24 cellular contexts compared by ENCODE assay signal in the genomic region with DNA sequence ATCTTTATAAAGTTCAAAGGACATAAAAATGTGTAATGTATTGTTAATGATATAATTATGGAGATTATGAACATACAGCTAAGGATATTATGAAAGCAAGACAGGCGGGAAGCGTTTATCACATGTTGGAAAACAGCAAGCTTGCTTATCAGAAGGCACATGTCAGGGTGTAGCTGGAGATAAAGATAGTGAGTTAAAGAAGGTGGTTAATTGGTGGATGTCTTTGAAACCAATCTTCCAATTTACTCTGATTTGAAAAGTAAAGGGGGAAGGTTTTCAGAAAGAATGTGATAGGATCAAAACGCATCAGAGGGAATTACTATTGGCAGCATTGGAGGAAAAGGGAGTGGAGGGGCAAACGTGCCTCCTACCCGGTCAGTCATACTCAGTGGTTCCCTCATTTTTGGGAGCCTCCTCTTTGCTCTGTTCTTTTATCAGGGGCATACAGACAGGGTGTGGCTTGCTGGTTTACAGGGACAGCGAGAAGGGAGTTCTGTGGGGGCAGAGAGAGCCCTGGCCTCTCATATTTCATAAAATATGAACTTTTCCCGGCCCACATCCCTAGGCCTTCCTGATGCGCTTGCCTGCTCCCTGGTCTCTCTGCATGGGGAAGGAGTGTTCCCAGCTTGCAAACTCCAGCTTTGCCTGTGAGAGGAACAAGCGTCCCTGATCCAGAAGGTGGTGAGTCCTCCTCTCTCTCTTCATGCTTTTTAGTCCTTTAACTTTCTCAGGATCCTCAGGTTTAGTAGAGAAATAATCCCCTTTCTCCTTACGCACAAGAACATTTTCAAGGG. TPM values are rescaled to one million over a fixed set of nuclear protein-coding genes. Genes with fewer than 3 reads are reported as not detected.
DNase-seq lines count a peak whose midpoint lies in the region; FAIRE-seq and TF ChIP-seq lines count a peak whose summit lies in the region.
"Had no signal": no experiment of that assay in that cellular context is flagged by ENCODE, and none has a peak within 500 bp of the region (broad histone marks: within the 10 kb centered on the region; RNA-seq: fewer than 3 reads in every experiment).

No MANE protein-coding gene starts in this region.

- H2BK20ac ChIP-seq in H1 (ENCODE audit: low read length) = no peak overlapping the region

- intact Hi-C loops in MCF 10A (cut with micrococcal nuclease) = no loop called here

- no peak for TF ChIP-seq CTCF in H1 (IDR thresholded peaks at IDR 0.05; ENCODE audit: control extremely low read depth in 1 of 3, insufficient read depth in 1 of 3, low read depth in 1 of 3, low read length in 3 of 3)
- TF ChIP-seq CTCF in neural progenitor cell (IDR thresholded peaks at IDR 0.05) = no peak
- no peak for TF ChIP-seq CTCF in MCF 10A (IDR thresholded peaks at IDR 0.05; ENCODE audit: unreplicated experiment)

- no peak overlapping the region for H3K23ac ChIP-seq in H1 (ENCODE audit: insufficient read length)

- DNase-seq in CD8-positive, alpha-beta memory T cell = no peak
- DNase-seq in OCI-M2 (lab: John Stamatoyannopoulos, UW; ENCODE audit: unreplicated experiment) (peak; percentile 59), H1 (ENCODE audit: low read depth in 1 of 2, low spot score in 2 of 2) (peak in 1 of 2 experiments; percentile 34), neural progenitor cell (ENCODE audit: low spot score) (no peak), MCF 10A (ENCODE audit: unreplicated experiment) (no peak), KBM-7 (no peak), GM19240 (ENCODE audit: insufficient read length, low spot score) (no peak), glomerular visceral epithelial cell (ENCODE audit: extremely low spot score) (no peak)
- DNase-seq: DMS 273 treated with DMSO at 0.1 percent for 48 hours, GF-D8, NCI-H1930, NCI-H2171, NCI-H446, NCI-H69, SHP77 treated with DMSO at 0.1 percent for 48 hours had no signal

- no peak for TF ChIP-seq EP300 in H1 (IDR thresholded peaks at IDR 0.05; ENCODE audit: borderline replicate concordance in 1 of 2, low read depth in 2 of 2, low read length in 2 of 2)

- no TSS peak for BruUV-seq in MCF 10A (replicated peaks; lab: Mats Ljungman, UMichigan)

- H3K4me3 ChIP-seq in CD8-positive, alpha-beta memory T cell (ENCODE audit: low read length) = no peak overlapping the region
- H3K4me3 ChIP-seq in H1 (ENCODE audit: extremely low read depth in 1 of 4, insufficient read depth in 2 of 4, low read depth in 3 of 4, low read length in 4 of 4) = no peak overlapping the region
- H3K4me3 ChIP-seq in neural progenitor cell = no peak overlapping the region
- H3K4me3 ChIP-seq: BLaER1 had no signal

- H4K5ac ChIP-seq in H1 (ENCODE audit: insufficient read length, low read depth, low read length) = no peak overlapping the region

- H3K18ac ChIP-seq in H1 (ENCODE audit: extremely low read depth, low read length) = no peak overlapping the region

- H2AFZ ChIP-seq in H1 (ENCODE audit: low read length) (no peak overlapping the region), neural progenitor cell (replicated peaks) (peak overlapping the region; percentile 80)

- in situ Hi-C loops in KBM-7 (cut with MboI; ENCODE audit: low pct_unique_long_range_greater_than_20kb, low sequenced_read_pairs) = no loop called here

- no peak overlapping the region for H2BK15ac ChIP-seq in H1 (ENCODE audit: low read length)

- H3K4me1 ChIP-seq in CD8-positive, alpha-beta memory T cell (ENCODE audit: insufficient read depth, low read length) = no peaks in the 10 kb centered on the region
- peaks cover 0 to 3% (median 1%) of the 10 kb centered on the region in 4 experiments; a peak in 1 of 7 replicates for H3K4me1 ChIP-seq in H1 (replicated peaks in 1 of 4; ENCODE audit: control insufficient read depth in 3 of 4, insufficient read depth in 4 of 4, low read length in 3 of 4)
- peaks cover 8% of the 10 kb centered on the region for H3K4me1 ChIP-seq in neural progenitor cell
- H3K4me1 ChIP-seq: BLaER1 had no signal

- FAIRE-seq in H1 (lab: Jason Lieb, UNC) = peak; percentile 36
- FAIRE-seq: GM12891, GM18507, H54 had no signal

- CTCF ChIA-PET in CD8-positive, alpha-beta memory T cell (lab: Charles Lee) = no interaction called here
- CTCF ChIA-PET in H1 (lab: Charles Lee; ENCODE audit: partially characterized antibody) = interaction anchor here (1.0 to 1.2 kb wide), 3 partner anchors 15 to 47 kb away, joined by 3 to 4 read pairs (median 3); no protein-coding TSS in a partner anchor
- CTCF ChIA-PET in MCF 10A (lab: Yijun Ruan, JAX) = interaction anchor here (0.7 kb wide), 1 partner anchor 240 kb away, joined by 3 read pairs; no protein-coding TSS in a partner anchor

- H3K79me1 ChIP-seq in H1 (ENCODE audit: low read depth, low read length) = no peaks in the 10 kb centered on the region

- H3K56ac ChIP-seq in H1 (replicated peaks; ENCODE audit: insufficient read length, low read depth, low read length) = no peak overlapping the region

- peaks cover 6% of the 10 kb centered on the region for H3F3A ChIP-seq in neural progenitor cell (ENCODE audit: low read depth)

- no peak overlapping the region for H3K4me3 Mint-ChIP-seq in CD8-positive, alpha-beta memory T cell
- H3K4me3 Mint-ChIP-seq in neural progenitor cell = no peak overlapping the region
- no peak overlapping the region for H3K4me3 Mint-ChIP-seq in MCF 10A (ENCODE audit: unreplicated experiment)
- H3K4me3 Mint-ChIP-seq: IgD-negative memory B cell had no signal

- H4K20me1 ChIP-seq in H1 (replicated peaks in 1 of 2; ENCODE audit: control insufficient read depth in 1 of 2, insufficient read depth in 2 of 2, low read length in 2 of 2) (no peaks in the 10 kb centered on the region), neural progenitor cell (ENCODE audit: low read depth) (no peaks in the 10 kb centered on the region)
- H4K20me1 ChIP-seq: BLaER1 had no signal

- H3K27me3 Mint-ChIP-seq in CD8-positive, alpha-beta memory T cell = no peaks in the 10 kb centered on the region
- H3K27me3 Mint-ChIP-seq in neural progenitor cell (ENCODE audit: insufficient read depth, low read depth) (no peaks in the 10 kb centered on the region), MCF 10A (ENCODE audit: insufficient read depth, unreplicated experiment) (no peaks in the 10 kb centered on the region)
- H3K27me3 Mint-ChIP-seq: IgD-negative memory B cell had no signal

- H3K9ac ChIP-seq in H1 (replicated peaks in 1 of 4; ENCODE audit: extremely low read depth in 1 of 4, low read depth in 3 of 4, low read length in 3 of 4) = no peak overlapping the region; a peak in 1 of 7 replicates
- H3K9ac ChIP-seq in neural progenitor cell = no peak overlapping the region
- H3K9ac ChIP-seq: BLaER1 had no signal

- peak overlapping the region; percentile 68 for H3K27ac ChIP-seq in CD8-positive, alpha-beta memory T cell (ENCODE audit: low read depth, low read length)
- no peak overlapping the region for H3K27ac ChIP-seq in H1 (ENCODE audit: low read depth, low read length)
- H3K27ac ChIP-seq in neural progenitor cell = no peak overlapping the region
- H3K27ac ChIP-seq: BLaER1 had no signal

- H4K91ac ChIP-seq in H1 (replicated peaks; ENCODE audit: insufficient read length, low read length) = peak overlapping the region; percentile 6

- H2AK5ac ChIP-seq in H1 (ENCODE audit: low read depth, low read length) = no peak overlapping the region

- H2BK5ac ChIP-seq in H1 (ENCODE audit: low read depth, low read length) = no peak overlapping the region

- 86% methylated on average over 10 of the region's 10 CpGs; no CpG with 5 or more reads in 1 of the 2 experiments for WGBS in H1 (ENCODE audit: extremely low coverage in 1 of 2, insufficient coverage in 1 of 2, insufficient read length in 1 of 2, insufficient replicate concordance in 2 of 2, low coverage in 1 of 2, low lambda C conversion rate in 2 of 2, missing lambda C conversion rate in 1 of 2), 2 experiments

- no peaks in the 10 kb centered on the region for H3K9me3 Mint-ChIP-seq in CD8-positive, alpha-beta memory T cell
- H3K9me3 Mint-ChIP-seq in neural progenitor cell (no peaks in the 10 kb centered on the region), MCF 10A (ENCODE audit: unreplicated experiment) (no peaks in the 10 kb centered on the region)
- H3K9me3 Mint-ChIP-seq: IgD-negative memory B cell had no signal

- no peak for TF ChIP-seq POLR2A in H1 (IDR thresholded peaks at IDR 0.05; ENCODE audit: control extremely low read depth in 1 of 2, low read depth in 2 of 2, low read length in 2 of 2)

- H2BK120ac ChIP-seq in H1 (replicated peaks; ENCODE audit: low read depth, low read length) = no peak overlapping the region

- H3K9me3 ChIP-seq in CD8-positive, alpha-beta memory T cell (ENCODE audit: low read length) = no peaks in the 10 kb centered on the region
- H3K9me3 ChIP-seq in H1 (ENCODE audit: insufficient read depth in 2 of 2, low read depth in 1 of 2, low read length in 1 of 2) (no peaks in the 10 kb centered on the region), neural progenitor cell (ENCODE audit: low read depth) (no peaks in the 10 kb centered on the region)
- H3K9me3 ChIP-seq: BLaER1 had no signal

- H3K14ac ChIP-seq in H1 (ENCODE audit: insufficient read length) = no peak overlapping the region

- H4K8ac ChIP-seq in H1 (ENCODE audit: extremely low read depth, insufficient read depth, low read length) = peak overlapping the region; percentile 77

- H3K23me2 ChIP-seq in H1 (ENCODE audit: low read depth, low read length) = no peaks in the 10 kb centered on the region

- no peaks in the 10 kb centered on the region for H3K36me3 ChIP-seq in CD8-positive, alpha-beta memory T cell (ENCODE audit: insufficient read depth, low read length)
- no peaks in the 10 kb centered on the region for H3K36me3 ChIP-seq in H1 (ENCODE audit: control insufficient read depth in 2 of 4, insufficient read depth in 4 of 4, low read length in 3 of 4)
- H3K36me3 ChIP-seq in neural progenitor cell = no peaks in the 10 kb centered on the region
- H3K36me3 ChIP-seq: BLaER1 had no signal

- H2BK12ac ChIP-seq in H1 (ENCODE audit: low read depth, low read length) = no peak overlapping the region

- no peaks in the 10 kb centered on the region for H3K4me1 Mint-ChIP-seq in CD8-positive, alpha-beta memory T cell
- H3K4me1 Mint-ChIP-seq in neural progenitor cell (peaks cover 33% of the 10 kb centered on the region), MCF 10A (ENCODE audit: insufficient read depth, unreplicated experiment) (peaks cover 6% of the 10 kb centered on the region)

- peaks cover 0 to 3% (median 1%) of the 10 kb centered on the region in 3 donors for H3K36me3 Mint-ChIP-seq in CD8-positive, alpha-beta memory T cell
- no peaks in the 10 kb centered on the region for H3K36me3 Mint-ChIP-seq in neural progenitor cell
- H3K36me3 Mint-ChIP-seq in MCF 10A (ENCODE audit: insufficient read depth, unreplicated experiment) = peaks cover 8% of the 10 kb centered on the region
- H3K36me3 Mint-ChIP-seq: IgD-negative memory B cell had no signal

- no peak overlapping the region for H3K4ac ChIP-seq in H1 (replicated peaks; ENCODE audit: insufficient read length, low read depth, low read length)

- TF ChIP-seq RAD21 in H1 (IDR thresholded peaks at IDR 0.05 in 1 of 2, conservative IDR thresholded peaks at IDR 0.05 in 1 of 2; ENCODE audit: low read depth in 2 of 2, low read length in 2 of 2) = no peak

- H3K79me2 ChIP-seq in H1 (ENCODE audit: control insufficient read depth in 1 of 2, insufficient read depth in 2 of 2, low read length in 2 of 2) (no peaks in the 10 kb centered on the region), neural progenitor cell (ENCODE audit: low read depth) (no peaks in the 10 kb centered on the region)

- no peaks in the 10 kb centered on the region for H3K27me3 ChIP-seq in CD8-positive, alpha-beta memory T cell (ENCODE audit: insufficient read depth, low read length, poor library complexity, severe bottlenecking)
- no peaks in the 10 kb centered on the region for H3K27me3 ChIP-seq in H1 (replicated peaks in 1 of 4; ENCODE audit: control insufficient read depth in 3 of 4, extremely low read depth in 1 of 4, insufficient read depth in 3 of 4, low read length in 3 of 4)
- H3K27me3 ChIP-seq in neural progenitor cell = no peaks in the 10 kb centered on the region
- H3K27me3 ChIP-seq: BLaER1 had no signal

- H3K27ac Mint-ChIP-seq in CD8-positive, alpha-beta memory T cell = peak overlapping the region in 2 of 8 donors; percentile 14 to 74
- H3K27ac Mint-ChIP-seq in neural progenitor cell (no peak overlapping the region), MCF 10A (ENCODE audit: low read depth, unreplicated experiment) (no peak overlapping the region)
- H3K27ac Mint-ChIP-seq: IgD-negative memory B cell had no signal

- no peak overlapping the region for H3K4me2 ChIP-seq in H1 (ENCODE audit: insufficient read depth in 1 of 2, low read depth in 2 of 2, low read length in 2 of 2)
- no peak overlapping the region for H3K4me2 ChIP-seq in neural progenitor cell
- H3K4me2 ChIP-seq: BLaER1 had no signal

- POLR2A ChIA-PET in CD8-positive, alpha-beta memory T cell (lab: Charles Lee) = no interaction called here
- POLR2A ChIA-PET in H1 (lab: Charles Lee; ENCODE audit: partially characterized antibody) (interaction anchor here (0.8 to 5.5 kb wide), 5 partner anchors 8 to 368 kb away, joined by 3 to 21 read pairs (median 3); a partner anchor contains a TSS), MCF 10A (lab: Yijun Ruan, JAX) (interaction anchor here (0.7 to 11.5 kb wide), 6 partner anchors 9 to 199 kb away, joined by 3 to 88 read pairs (median 4); a partner anchor contains a TSS)

RNA-seq across cellular contexts. Expression of a gene that starts 8.1 kb away (rescaled TPM):
- 10 to 100 TPM; 12.6 to 16.4 TPM for total RNA-seq in CD8-positive, alpha-beta memory T cell
- 38.4 TPM for polyA plus RNA-seq in CD8-positive, alpha-beta memory T cell
- total RNA-seq in H1 (2021; fragmentation: NEBNext Ultra II Directional; extraction: Animal tissue kit (Norgen Biotek cat#: 25700)) = 30.2 and 34.2 TPM in 2 replicates
- polyA plus RNA-seq in H1 (2011; rRNA removed) = 16.3 and 29.7 TPM in 2 replicates
- polyA plus RNA-seq in H1 (2011; cell fraction: cytosol; rRNA removed) = 25.7 TPM
- 7.5 TPM for polyA plus RNA-seq in H1 (2011; cell fraction: nucleus; rRNA removed)
- 30.9 to 59.7 TPM (median 33.6 TPM) in 4 replicates for polyA plus RNA-seq in H1 (2012, experiment 1 of 2)
- polyA plus RNA-seq in H1 (2012, experiment 2 of 2) = 20.1 TPM
- polyA plus RNA-seq in H1 (2013, experiment 1 of 2) = 53.9 TPM
- polyA plus RNA-seq in H1 (2013, experiment 2 of 2) = 52.1 TPM
- polyA minus RNA-seq in H1 (2011; rRNA and poly(A)+ RNA removed) = 6.7 and 8.7 TPM in 2 replicates
- polyA minus RNA-seq in H1 (2011; cell fraction: cytosol; rRNA and poly(A)+ RNA removed) = 4.0 TPM
- polyA minus RNA-seq in H1 (2011; cell fraction: nucleus; rRNA and poly(A)+ RNA removed) = 9.0 TPM
- total RNA-seq in neural progenitor cell (ENCODE audit: low replicate concordance) (55.5 and 103 TPM in 2 replicates), MCF 10A (2022) (15.7 and 16.7 TPM in 2 replicates)

RNA-seq across cellular contexts. Expression of a gene that starts 8.3 kb away (rescaled TPM):
- 1 to 10 TPM; 3.5 to 3.6 TPM for total RNA-seq in CD8-positive, alpha-beta memory T cell
- 3.1 TPM for polyA plus RNA-seq in CD8-positive, alpha-beta memory T cell
- total RNA-seq in H1 (2021; fragmentation: NEBNext Ultra II Directional; extraction: Animal tissue kit (Norgen Biotek cat#: 25700)) = 3.9 and 5.0 TPM in 2 replicates
- 2.2 and 2.5 TPM in 2 replicates for polyA plus RNA-seq in H1 (2011; rRNA removed)
- polyA plus RNA-seq in H1 (2011; cell fraction: cytosol; rRNA removed) = 3.5 TPM
- polyA plus RNA-seq in H1 (2011; cell fraction: nucleus; rRNA removed) = 3.7 TPM
- 2.8 to 3.2 TPM (median 2.9 TPM) in 4 replicates for polyA plus RNA-seq in H1 (2012, experiment 1 of 2)
- 0.51 TPM for polyA plus RNA-seq in H1 (2012, experiment 2 of 2)
- 2.6 TPM for polyA plus RNA-seq in H1 (2013, experiment 1 of 2)
- polyA plus RNA-seq in H1 (2013, experiment 2 of 2) = 2.6 TPM
- 2.4 and 3.5 TPM in 2 replicates for polyA minus RNA-seq in H1 (2011; rRNA and poly(A)+ RNA removed)
- polyA minus RNA-seq in H1 (2011; cell fraction: cytosol; rRNA and poly(A)+ RNA removed) = 2.6 TPM
- 3.4 TPM for polyA minus RNA-seq in H1 (2011; cell fraction: nucleus; rRNA and poly(A)+ RNA removed)
- 2.2 and 5.5 TPM in 2 replicates for total RNA-seq in neural progenitor cell (ENCODE audit: low replicate concordance)
- 13.2 and 17.2 TPM in 2 replicates for total RNA-seq in MCF 10A (2022)

RNA-seq across cellular contexts. Expression of a gene that starts 21.2 kb away (rescaled TPM):
- total RNA-seq in CD8-positive, alpha-beta memory T cell = 10 to 100 TPM; 10.8 TPM
- polyA plus RNA-seq in CD8-positive, alpha-beta memory T cell = 9.5 TPM
- total RNA-seq in H1 (2021; fragmentation: NEBNext Ultra II Directional; extraction: Animal tissue kit (Norgen Biotek cat#: 25700)) = 18.6 and 19.5 TPM in 2 replicates
- 19.0 and 19.5 TPM in 2 replicates for polyA plus RNA-seq in H1 (2011; rRNA removed)
- 18.6 TPM for polyA plus RNA-seq in H1 (2011; cell fraction: cytosol; rRNA removed)
- 22.6 TPM for polyA plus RNA-seq in H1 (2011; cell fraction: nucleus; rRNA removed)
- 20.1 to 23.1 TPM (median 20.9 TPM) in 4 replicates for polyA plus RNA-seq in H1 (2012, experiment 1 of 2)
- 24.4 TPM for polyA plus RNA-seq in H1 (2012, experiment 2 of 2)
- 15.6 TPM for polyA plus RNA-seq in H1 (2013, experiment 1 of 2)
- 15.9 TPM for polyA plus RNA-seq in H1 (2013, experiment 2 of 2)
- 9.5 and 16.8 TPM in 2 replicates for polyA minus RNA-seq in H1 (2011; rRNA and poly(A)+ RNA removed)
- 5.9 TPM for polyA minus RNA-seq in H1 (2011; cell fraction: cytosol; rRNA and poly(A)+ RNA removed)
- 13.7 TPM for polyA minus RNA-seq in H1 (2011; cell fraction: nucleus; rRNA and poly(A)+ RNA removed)
- total RNA-seq in neural progenitor cell (ENCODE audit: low replicate concordance) (17.6 and 20.8 TPM in 2 replicates), MCF 10A (2022) (8.4 and 9.5 TPM in 2 replicates)

RNA-seq across cellular contexts. Expression of a gene that starts 40.5 kb away (rescaled TPM):
- under 1 TPM; 0.16 to 0.20 TPM for total RNA-seq in CD8-positive, alpha-beta memory T cell
- polyA plus RNA-seq in CD8-positive, alpha-beta memory T cell = not detected
- 0.35 and 0.61 TPM in 2 replicates for total RNA-seq in H1 (2021; fragmentation: NEBNext Ultra II Directional; extraction: Animal tissue kit (Norgen Biotek cat#: 25700))
- 0.14 TPM in 2 replicates for polyA plus RNA-seq in H1 (2011; rRNA removed)
- polyA plus RNA-seq in H1 (2011; cell fraction: cytosol; rRNA removed) = 0.19 TPM
- polyA plus RNA-seq in H1 (2011; cell fraction: nucleus; rRNA removed) = 0.29 TPM
- 0.10 to 0.39 TPM (median 0.20 TPM) in 4 replicates for polyA plus RNA-seq in H1 (2012, experiment 1 of 2)
- polyA plus RNA-seq in H1 (2012, experiment 2 of 2) = 0.08 TPM
- 0.12 TPM for polyA plus RNA-seq in H1 (2013, experiment 1 of 2)
- polyA plus RNA-seq in H1 (2013, experiment 2 of 2) = 0.13 TPM
- 0.22 and 0.24 TPM in 2 replicates for polyA minus RNA-seq in H1 (2011; rRNA and poly(A)+ RNA removed)
- not detected for polyA minus RNA-seq in H1 (2011; cell fraction: cytosol; rRNA and poly(A)+ RNA removed)
- polyA minus RNA-seq in H1 (2011; cell fraction: nucleus; rRNA and poly(A)+ RNA removed) = 0.20 TPM
- total RNA-seq in neural progenitor cell (ENCODE audit: low replicate concordance) (0.31 and 0.47 TPM in 2 replicates), MCF 10A (2022) (0.17 TPM in 1 of 2 replicates, not detected in the other)
- total RNA-seq: A172, Daoy, HT1080, RPMI7951 had no signal
- polyA plus RNA-seq: IgD-negative memory B cell had no signal

RNA-seq across cellular contexts. Expression of a gene that starts 58.2 kb away (rescaled TPM):
- total RNA-seq in CD8-positive, alpha-beta memory T cell = 1 to 10 TPM; 5.4 to 8.7 TPM
- 3.5 TPM for polyA plus RNA-seq in CD8-positive, alpha-beta memory T cell
- total RNA-seq in H1 (2021; fragmentation: NEBNext Ultra II Directional; extraction: Animal tissue kit (Norgen Biotek cat#: 25700)) = 6.9 and 7.1 TPM in 2 replicates
- polyA plus RNA-seq in H1 (2011; rRNA removed) = 2.1 and 3.2 TPM in 2 replicates
- 4.0 TPM for polyA plus RNA-seq in H1 (2011; cell fraction: cytosol; rRNA removed)
- polyA plus RNA-seq in H1 (2011; cell fraction: nucleus; rRNA removed) = 1.5 TPM
- polyA plus RNA-seq in H1 (2012, experiment 1 of 2) = 2.5 to 6.3 TPM (median 3.1 TPM) in 4 replicates
- polyA plus RNA-seq in H1 (2012, experiment 2 of 2) = 0.60 TPM
- polyA plus RNA-seq in H1 (2013, experiment 1 of 2) = 2.6 TPM
- 2.3 TPM for polyA plus RNA-seq in H1 (2013, experiment 2 of 2)
- 2.2 and 3.3 TPM in 2 replicates for polyA minus RNA-seq in H1 (2011; rRNA and poly(A)+ RNA removed)
- polyA minus RNA-seq in H1 (2011; cell fraction: cytosol; rRNA and poly(A)+ RNA removed) = 2.5 TPM
- polyA minus RNA-seq in H1 (2011; cell fraction: nucleus; rRNA and poly(A)+ RNA removed) = 3.0 TPM
- total RNA-seq in neural progenitor cell (ENCODE audit: low replicate concordance) (5.3 and 19.0 TPM in 2 replicates), MCF 10A (2022) (11.7 and 13.8 TPM in 2 replicates)
